ENCODE assay signal across 7 cellular contexts in the genomic region with DNA sequence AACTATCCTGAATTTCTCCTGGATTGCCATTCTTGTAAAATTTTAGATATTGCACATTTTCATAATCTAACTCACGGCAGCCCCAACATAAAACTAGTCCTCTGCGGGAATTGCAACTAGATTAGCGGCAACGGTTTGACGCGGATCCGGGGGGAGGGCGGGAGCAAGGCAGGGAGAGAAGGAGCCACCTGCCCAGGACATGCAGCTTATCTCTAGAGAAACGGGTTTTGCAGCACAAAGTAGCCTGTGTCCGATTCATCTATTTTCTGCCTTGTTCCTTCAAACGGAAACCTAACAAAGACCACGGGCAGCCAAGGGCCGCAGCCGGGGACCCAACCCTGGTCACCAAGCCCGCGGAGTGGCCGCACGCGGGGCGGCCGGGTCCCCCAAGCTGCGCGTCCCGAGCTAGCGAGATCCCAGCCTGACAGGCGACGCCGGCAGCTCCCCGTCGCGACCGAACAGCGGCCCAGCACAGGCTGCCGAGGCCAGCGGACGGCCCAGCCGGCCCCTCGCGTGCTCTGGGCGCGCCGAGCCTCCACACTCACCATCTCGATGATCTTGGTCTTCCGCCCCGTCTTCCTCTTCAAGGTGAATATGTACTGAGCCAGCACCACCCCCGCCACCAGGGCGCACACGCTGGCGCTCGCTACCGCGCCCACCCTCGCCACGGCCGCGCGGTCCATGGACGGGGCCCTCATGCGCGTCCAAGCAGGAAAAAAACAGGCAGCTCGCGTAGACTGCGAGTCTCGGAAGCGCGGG. TPM values are rescaled to one million over a fixed set of nuclear protein-coding genes. Genes with fewer than 3 reads are reported as not detected.
DNase-seq lines count a peak whose midpoint lies in the region; ATAC-seq and TF ChIP-seq lines count a peak whose summit lies in the region.

A gene (minus strand): TSS at position 754 of the 759 bp plus-strand sequence. CDS start 71 bp downstream, at position 683.

- H3K27me3 Mint-ChIP-seq in GM23338 (ENCODE audit: insufficient read depth, low read depth, poor library complexity): peaks cover 6% of the 10 kb centered on the region

- H3K79me2 ChIP-seq in GM23338 (replicated peaks; ENCODE audit: insufficient read depth): peaks cover 51% of the 10 kb centered on the region

- peak; percentile 49 for ATAC-seq in GM23338

- H3K36me3 Mint-ChIP-seq in GM23338 (ENCODE audit: low read depth): peaks cover 24% of the 10 kb centered on the region

- DNase-seq in GM12865 (ENCODE audit: low read depth): peak; percentile 39
- DNase-seq in GM23338 (ENCODE audit: low spot score): peak; percentile 64
- DNase-seq in Kasumi-1 (lab: John Stamatoyannopoulos, UW): peak; percentile 51 to 57
- DNase-seq in UCSD-AML1 (lab: John Stamatoyannopoulos, UW; ENCODE audit: unreplicated experiment): peak; percentile 31
- DNase-seq in effector memory CD4-positive, alpha-beta T cell: peak in 1 of 3 donors; percentile 19
- peak; percentile 19 for DNase-seq in medulla oblongata (ENCODE audit: extremely low spot score)
- peak; percentile 16 for DNase-seq in stimulated activated CD8-positive, alpha-beta memory T cell treated with anti-CD3 and anti-CD28 coated beads, Interleukin-4, amount 100 ng/mL, for 24 hours (ENCODE audit: low read depth)

- H3K27ac ChIP-seq in GM23338 (ENCODE audit: low read depth): peak within 1 kb of the TSS; percentile 56
- H3K27ac ChIP-seq in effector memory CD4-positive, alpha-beta T cell (ENCODE audit: insufficient read depth, low read length, poor library complexity, severe bottlenecking): peak within 1 kb of the TSS; percentile 79

- no peaks in the 10 kb centered on the region for H3K36me3 ChIP-seq in GM23338 (ENCODE audit: insufficient read depth)
- H3K36me3 ChIP-seq in effector memory CD4-positive, alpha-beta T cell (ENCODE audit: control insufficient read depth, insufficient read depth, low read length): no peaks in the 10 kb centered on the region

- no peaks in the 10 kb centered on the region for H3K27me3 ChIP-seq in GM23338 (ENCODE audit: insufficient read depth)
- H3K27me3 ChIP-seq in effector memory CD4-positive, alpha-beta T cell (replicated peaks; ENCODE audit: control insufficient read depth, insufficient read depth, low read length, poor library complexity, severe bottlenecking): no peaks in the 10 kb centered on the region

- H3K4me2 ChIP-seq in GM23338: peak within 1 kb of the TSS; percentile 81

- peak within 1 kb of the TSS; percentile 83 for H2AFZ ChIP-seq in GM23338

- H4K20me1 ChIP-seq in GM23338 (replicated peaks; ENCODE audit: insufficient read depth): peaks cover 34% of the 10 kb centered on the region

- peaks cover 17% of the 10 kb centered on the region; the same call in 1 of the 2 replicates for H3K4me1 ChIP-seq in GM23338 (ENCODE audit: insufficient read depth)
- H3K4me1 ChIP-seq in effector memory CD4-positive, alpha-beta T cell (ENCODE audit: control insufficient read depth, insufficient read depth, low read length, poor library complexity, severe bottlenecking): peaks cover 17% of the 10 kb centered on the region

- TF ChIP-seq CTCF in GM12865 (IDR thresholded peaks at IDR 0.05; ENCODE audit: insufficient read depth, low read depth, low read length, missing control alignments) (no peak), GM23338 (conservative IDR thresholded peaks at IDR 0.05; ENCODE audit: low read depth in 2 of 2) (no peak)

- H3K4me3 Mint-ChIP-seq in GM23338: peak within 1 kb of the TSS; percentile 94

- H3K27ac Mint-ChIP-seq in GM23338: peak within 1 kb of the TSS; percentile 96

- no peaks in the 10 kb centered on the region for H3F3A ChIP-seq in GM23338 (replicated peaks; ENCODE audit: low read depth)

- peaks cover 4% of the 10 kb centered on the region; the same call in 1 of the 2 replicates for H3K9me2 ChIP-seq in GM23338 (ENCODE audit: insufficient read depth)

- H3K9me3 Mint-ChIP-seq in GM23338: peaks cover 33% of the 10 kb centered on the region

- H3K4me3 ChIP-seq in GM12865 (ENCODE audit: low read depth, low read length): peak within 1 kb of the TSS; percentile 72
- peak within 1 kb of the TSS; percentile 73 for H3K4me3 ChIP-seq in GM23338
- H3K4me3 ChIP-seq in effector memory CD4-positive, alpha-beta T cell (ENCODE audit: insufficient read depth, low read depth, low read length, poor library complexity, severe bottlenecking): peak within 1 kb of the TSS; percentile 96

- H3K9me3 ChIP-seq in effector memory CD4-positive, alpha-beta T cell (ENCODE audit: control insufficient read depth, low read length): no peaks in the 10 kb centered on the region

- peaks cover 15% of the 10 kb centered on the region for H3K4me1 Mint-ChIP-seq in GM23338

TF ChIP-seq in GM23338, 12 proteins besides CTCF, POLR2A, EP300 and RAD21:
- TF ChIP-seq POLR2AphosphoS5 (IDR thresholded peaks at IDR 0.05; ENCODE audit: low read depth): peak; percentile 71
- TF ChIP-seq JUNB (IDR thresholded peaks at IDR 0.05; ENCODE audit: unreplicated experiment): no peak
- no peak for TF ChIP-seq STAT1 (IDR thresholded peaks at IDR 0.05; ENCODE audit: unreplicated experiment)

RNA-seq across cellular contexts. Expression of the gene that starts here (rescaled TPM):
- 28.5 and 36.8 TPM in 2 replicates for total RNA-seq in GM23338 (2014; rRNA removed; shearing (Covaris generic))
- 42.8 and 45.8 TPM in 2 replicates for polyA plus RNA-seq in GM23338 (2016; fragmentation: Nextera tagmentation; extraction: Ambion mirVana)
